21 cellular contexts compared by ENCODE assay signal in genomic region chr14:86404425-86404824, GRCh38.
DNase-seq lines count a peak whose midpoint lies in the region; ATAC-seq, FAIRE-seq and TF ChIP-seq lines count a peak whose summit lies in the region.
"Had no signal": no experiment of that assay in that cellular context is flagged by ENCODE, and none has a peak within 500 bp of the region (broad histone marks: within the 10 kb centered on the region; RNA-seq: fewer than 3 reads in every experiment).

No MANE protein-coding gene starts in this region.

- TF ChIP-seq RAD21 in A549 (conservative IDR thresholded peaks at IDR 0.05 in 1 of 2, IDR thresholded peaks at IDR 0.05 in 1 of 2) = no peak

- H3K9me3 Mint-ChIP-seq in HFFc6 = peaks cover 4% of the 10 kb centered on the region; the same call in 1 of the 2 replicates
- no peaks in the 10 kb centered on the region for H3K9me3 Mint-ChIP-seq in stimulated activated effector memory CD8-positive, alpha-beta T cell treated with anti-CD3 and anti-CD28 coated beads, Interleukin-12 subunit alpha, Interleukin-12 subunit beta, amount 100 ng/mL, for 72 hours

- H3K9me3 ChIP-seq in A549 (no peaks in the 10 kb centered on the region; the same call in 2 of the 3 replicates), SJSA1 (replicated peaks) (no peaks in the 10 kb centered on the region)

- no peaks in the 10 kb centered on the region for H3K27me3 ChIP-seq in SJSA1 (replicated peaks)

- H3K4me1 ChIP-seq in A549 (peaks cover 9% of the 10 kb centered on the region; the same call in 2 of the 3 replicates), SJSA1 (replicated peaks) (peaks cover 16% of the 10 kb centered on the region)

- H3K4me3 Mint-ChIP-seq in HFFc6 = no peak overlapping the region
- no peak overlapping the region for H3K4me3 Mint-ChIP-seq in stimulated activated effector memory CD8-positive, alpha-beta T cell treated with anti-CD3 and anti-CD28 coated beads, Interleukin-12 subunit alpha, Interleukin-12 subunit beta, amount 100 ng/mL, for 72 hours
- H3K4me3 Mint-ChIP-seq: CD14-positive monocyte; T-helper 1 cell treated with Interleukin-12 subunit alpha and Interleukin-12 subunit beta and Interleukin-4 antibody, amounts not matched to agents 30 μg/mL and 1 μg/mL, for 36 hours had no signal

- FAIRE-seq in A549 (lab: Jason Lieb, UNC) = no peak
- FAIRE-seq: H54, HTR-8/SVneo, K562 had no signal

- H3K27ac Mint-ChIP-seq in HFFc6 = no peak overlapping the region
- no peak overlapping the region for H3K27ac Mint-ChIP-seq in stimulated activated effector memory CD8-positive, alpha-beta T cell treated with anti-CD3 and anti-CD28 coated beads, Interleukin-12 subunit alpha, Interleukin-12 subunit beta, amount 100 ng/mL, for 72 hours
- H3K27ac Mint-ChIP-seq: CD14-positive monocyte; T-helper 1 cell treated with Interleukin-12 subunit alpha and Interleukin-12 subunit beta and Interleukin-4 antibody, amounts not matched to agents 30 μg/mL and 1 μg/mL, for 36 hours had no signal

- POLR2A ChIA-PET in A549 (lab: Yijun Ruan, JAX) = no interaction called here

- H3K4me3 ChIP-seq in A549 = no peak overlapping the region
- H3K4me3 ChIP-seq in SJSA1 = no peak overlapping the region
- H3K4me3 ChIP-seq: K562 had no signal

- ATAC-seq in A549 = no peak
- ATAC-seq in stimulated activated effector memory CD8-positive, alpha-beta T cell treated with anti-CD3 and anti-CD28 coated beads, Interleukin-12 subunit alpha, Interleukin-12 subunit beta, amount 100 ng/mL, for 72 hours = no peak
- ATAC-seq in GM18867 (IDR thresholded peaks at IDR 0.05; ENCODE audit: unreplicated experiment) = no peak
- ATAC-seq: K562 had no signal

- no peaks in the 10 kb centered on the region for H3K36me3 Mint-ChIP-seq in HFFc6 (ENCODE audit: low read depth)
- no peaks in the 10 kb centered on the region for H3K36me3 Mint-ChIP-seq in stimulated activated effector memory CD8-positive, alpha-beta T cell treated with anti-CD3 and anti-CD28 coated beads, Interleukin-12 subunit alpha, Interleukin-12 subunit beta, amount 100 ng/mL, for 72 hours
- H3K36me3 Mint-ChIP-seq: CD14-positive monocyte had no signal

- no peak for TF ChIP-seq EP300 in A549 (IDR thresholded peaks at IDR 0.05)

- peak overlapping the region; percentile 50 for H3K4me2 ChIP-seq in A549

- intact Hi-C loops in posterior cingulate gyrus (cut with DNase I) = no loop called here

- no peak overlapping the region; a peak in 1 of 6 replicates for H3K27ac ChIP-seq in A549
- peak overlapping the region; percentile 54 for H3K27ac ChIP-seq in SJSA1
- H3K27ac ChIP-seq: HL-60, RWPE1 had no signal

- TF ChIP-seq POLR2A in A549 (IDR thresholded peaks at IDR 0.05; ENCODE audit: low read length) = no peak

- peaks cover 16% of the 10 kb centered on the region for H3K4me1 Mint-ChIP-seq in HFFc6 (ENCODE audit: low read depth)
- no peaks in the 10 kb centered on the region for H3K4me1 Mint-ChIP-seq in stimulated activated effector memory CD8-positive, alpha-beta T cell treated with anti-CD3 and anti-CD28 coated beads, Interleukin-12 subunit alpha, Interleukin-12 subunit beta, amount 100 ng/mL, for 72 hours
- H3K4me1 Mint-ChIP-seq: CD14-positive monocyte had no signal

- peak in 1 of 2 experiments; percentile 23 for DNase-seq in A549 (ENCODE audit: low read depth in 1 of 2, low spot score in 1 of 2)
- DNase-seq in HFFc6 = peak; percentile 1
- peak in 1 of 2 experiments; percentile 45 for DNase-seq in SJSA1 (ENCODE audit: low read depth in 1 of 2, low spot score in 2 of 2)
- peak; percentile 41 for DNase-seq in kidney glomerular epithelial cell (lab: John Stamatoyannopoulos, UW)
- no peak for DNase-seq in stimulated activated effector memory CD8-positive, alpha-beta T cell treated with anti-CD3 and anti-CD28 coated beads, Interleukin-12 subunit alpha, Interleukin-12 subunit beta, amount 100 ng/mL, for 72 hours (ENCODE audit: low spot score in 2 of 2)
- DNase-seq in stimulated activated CD4-positive, alpha-beta T cell treated with anti-CD3 and anti-CD28 coated beads, Interleukin-4, amount 100 ng/mL, for 24 hours = no peak
- DNase-seq in posterior cingulate gyrus = no peak
- DNase-seq: DMS79, NCI-H1105 treated with DMSO at 0.1 percent for 48 hours, NCI-H1694, NCI-H2081 treated with DMSO at 0.1 percent for 48 hours, NCI-H510A, NCI-H774 had no signal

- H3K36me3 ChIP-seq in SJSA1 = no peaks in the 10 kb centered on the region

- H3K27me3 Mint-ChIP-seq in HFFc6 (ENCODE audit: insufficient read depth) = no peaks in the 10 kb centered on the region

- CTCF ChIA-PET in A549 (lab: Yijun Ruan, JAX) = no interaction called here

- TF ChIP-seq CTCF in A549 (IDR thresholded peaks at IDR 0.05) (no peak), HFFc6 (IDR thresholded peaks at IDR 0.05) (no peak)

- WGBS in A549 (ENCODE audit: missing lambda C conversion rate) = 2% methylated on average over 2 of the region's 2 CpGs

TF ChIP-seq in A549, 52 proteins besides CTCF, POLR2A, EP300 and RAD21:
- TF ChIP-seq GATA3 (IDR thresholded peaks at IDR 0.05; ENCODE audit: borderline replicate concordance) (peak; percentile 13; the same call in 1 of the 2 replicates), CEBPB (IDR thresholded peaks at IDR 0.05) (peak in 1 of 2 experiments; percentile 36; a peak in 1 of 4 replicates), BHLHE40 (IDR thresholded peaks at IDR 0.05; ENCODE audit: low read depth, low read length) (no peak)
TF ChIP-seq in A549: peak in this region for 2.

Comparison
In these comparisons a context has a peak if more than half of its experiments do, and no peak if none do; other contexts are left out.
1. DNase-seq: peak in HFFc6 (single experiment) and kidney glomerular epithelial cell (single experiment); none in stimulated activated effector memory CD8-positive, alpha-beta T cell treated with anti-CD3 and anti-CD28 coated beads, Interleukin-12 subunit alpha, Interleukin-12 subunit beta, amount 100 ng/mL, for 72 hours (0 of 2), stimulated activated CD4-positive, alpha-beta T cell treated with anti-CD3 and anti-CD28 coated beads, Interleukin-4, amount 100 ng/mL, for 24 hours (single experiment) and posterior cingulate gyrus (0 of 10).